In the genomic region with DNA sequence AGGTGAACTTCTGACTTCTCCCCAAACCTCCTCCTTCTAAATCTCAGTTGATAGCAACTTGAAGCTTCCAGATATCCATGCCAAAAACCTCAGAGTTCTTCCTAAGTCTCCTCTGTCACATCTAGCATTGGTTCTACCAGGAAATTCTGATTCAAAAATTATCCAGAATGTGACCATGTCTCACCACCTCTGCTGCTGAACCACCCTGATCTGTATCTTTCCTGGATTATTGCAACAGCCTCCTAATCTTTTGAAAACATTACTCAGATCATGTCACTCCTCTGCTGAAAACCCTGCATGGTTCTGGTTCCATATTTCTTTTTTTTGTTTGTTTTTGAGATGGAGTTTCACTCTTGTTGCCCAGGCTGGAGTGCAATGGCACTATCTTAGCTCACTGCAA, we compare ENCODE assay signal across 20 cellular contexts.
DNase-seq lines count a peak whose midpoint lies in the region; ATAC-seq, FAIRE-seq and TF ChIP-seq lines count a peak whose summit lies in the region.
"Had no signal": no experiment of that assay in that cellular context is flagged by ENCODE, and none has a peak within 500 bp of the region (broad histone marks: within the 10 kb centered on the region; RNA-seq: fewer than 3 reads in every experiment).

No MANE protein-coding gene starts in this region.

- CTCF ChIA-PET in activated CD4-positive, alpha-beta memory T cell treated with anti-CD3 and anti-CD28 coated beads for 36 hours (lab: Charles Lee), result interaction anchor here (0.7 to 2.1 kb wide), 3 partner anchors 98 to 475 kb away, joined by 3 to 5 read pairs (median 3); no protein-coding TSS in a partner anchor

- TF ChIP-seq CTCF in D721Med (IDR thresholded peaks at IDR 0.05; ENCODE audit: insufficient read depth, missing control alignments), result no peak

- peak overlapping the region; percentile 68 for H3K27ac ChIP-seq in epithelial cell of prostate
- H3K27ac ChIP-seq: foreskin keratinocyte, left ventricle myocardium inferior, ovary, sigmoid colon, tibial nerve had no signal

- peaks cover 48% of the 10 kb centered on the region for H3K4me1 Mint-ChIP-seq in stimulated activated naive CD8-positive, alpha-beta T cell treated with anti-CD3 and anti-CD28 coated beads, Interleukin-15, amount 100 ng/mL, for 72 hours
- H3K4me1 Mint-ChIP-seq in activated CD4-positive, alpha-beta memory T cell treated with anti-CD3 and anti-CD28 coated beads for 36 hours (ENCODE audit: low read depth), result peaks cover 61% of the 10 kb centered on the region

- POLR2A ChIA-PET in activated CD4-positive, alpha-beta memory T cell treated with anti-CD3 and anti-CD28 coated beads for 36 hours (lab: Charles Lee), result interaction anchor here (0.6 to 2.9 kb wide), 7 partner anchors 75 to 467 kb away, joined by 3 to 11 read pairs (median 5); no protein-coding TSS in a partner anchor

- intact Hi-C loops in activated CD4-positive, alpha-beta memory T cell treated with anti-CD3 and anti-CD28 coated beads for 36 hours (cut with micrococcal nuclease), result loop anchor here (1.0 to 10.0 kb wide), 9 partner anchors 66 to 600 kb away; partner anchors contain the start of genes EPSTI1 and VWA8
- intact Hi-C loops in cardiac septum (cut with DNase I), result no loop called here

- H3K4me3 Mint-ChIP-seq in stimulated activated naive CD8-positive, alpha-beta T cell treated with anti-CD3 and anti-CD28 coated beads, Interleukin-15, amount 100 ng/mL, for 72 hours, result no peak overlapping the region
- peak overlapping the region; percentile 11 for H3K4me3 Mint-ChIP-seq in activated CD4-positive, alpha-beta memory T cell treated with anti-CD3 and anti-CD28 coated beads for 36 hours
- H3K4me3 Mint-ChIP-seq: central memory CD8-positive, alpha-beta T cell had no signal

- H3K36me3 Mint-ChIP-seq in activated CD4-positive, alpha-beta memory T cell treated with anti-CD3 and anti-CD28 coated beads for 36 hours, result peaks cover 2% of the 10 kb centered on the region

- no peaks in the 10 kb centered on the region for H3K9me3 Mint-ChIP-seq in stimulated activated naive CD8-positive, alpha-beta T cell treated with anti-CD3 and anti-CD28 coated beads, Interleukin-15, amount 100 ng/mL, for 72 hours
- H3K9me3 Mint-ChIP-seq in activated CD4-positive, alpha-beta memory T cell treated with anti-CD3 and anti-CD28 coated beads for 36 hours, result no peaks in the 10 kb centered on the region
- H3K9me3 Mint-ChIP-seq: central memory CD8-positive, alpha-beta T cell had no signal

- peak overlapping the region in 1 of 2 donors; percentile 13 for H3K27ac Mint-ChIP-seq in stimulated activated naive CD8-positive, alpha-beta T cell treated with anti-CD3 and anti-CD28 coated beads, Interleukin-15, amount 100 ng/mL, for 72 hours
- H3K27ac Mint-ChIP-seq in activated CD4-positive, alpha-beta memory T cell treated with anti-CD3 and anti-CD28 coated beads for 36 hours, result peak overlapping the region; percentile 86

- H3K27me3 Mint-ChIP-seq in stimulated activated naive CD8-positive, alpha-beta T cell treated with anti-CD3 and anti-CD28 coated beads, Interleukin-15, amount 100 ng/mL, for 72 hours, result no peaks in the 10 kb centered on the region
- H3K27me3 Mint-ChIP-seq in activated CD4-positive, alpha-beta memory T cell treated with anti-CD3 and anti-CD28 coated beads for 36 hours, result no peaks in the 10 kb centered on the region
- H3K27me3 Mint-ChIP-seq: central memory CD8-positive, alpha-beta T cell had no signal

- peak; percentile 7 for ATAC-seq in stimulated activated naive CD8-positive, alpha-beta T cell treated with anti-CD3 and anti-CD28 coated beads, Interleukin-15, Interleukin-2, amounts not matched to agents 100 U/mL and 50 U/mL, for 24 hours
- ATAC-seq in stimulated activated naive CD8-positive, alpha-beta T cell treated with anti-CD3 and anti-CD28 coated beads, Interleukin-15, amount 100 ng/mL, for 72 hours, result no peak
- ATAC-seq: foreskin keratinocyte, HCT116 had no signal

- FAIRE-seq in D721Med (lab: Jason Lieb, UNC), result no peak

- no peak for DNase-seq in stimulated activated naive CD8-positive, alpha-beta T cell treated with anti-CD3 and anti-CD28 coated beads, Interleukin-15, Interleukin-2, amounts not matched to agents 100 U/mL and 50 U/mL, for 24 hours
- DNase-seq in stimulated activated naive CD8-positive, alpha-beta T cell treated with anti-CD3 and anti-CD28 coated beads, Interleukin-15, amount 100 ng/mL, for 72 hours, result no peak
- no peak for DNase-seq in activated CD4-positive, alpha-beta memory T cell treated with anti-CD3 and anti-CD28 coated beads for 36 hours
- DNase-seq in epithelial cell of prostate (ENCODE audit: low read depth, low spot score) (no peak), stromal cell of bone marrow (ENCODE audit: low read depth) (peak; percentile 19), D721Med (ENCODE audit: insufficient read length, low spot score) (no peak), NCI-H2227 treated with DMSO at 0.1 percent for 48 hours (lab: John Stamatoyannopoulos, UW) (no peak), cardiac septum (ENCODE audit: low spot score) (no peak)
- DNase-seq: activated naive CD4-positive, alpha-beta T cell treated with Interleukin-2 at 50 U/mL for 16 hours; effector memory CD4-positive, alpha-beta T cell; left ventricle myocardium inferior; NCI-H1694; NCI-H446 treated with DMSO at 0.1 percent for 48 hours; ovary; sigmoid colon; stimulated activated CD4-positive, alpha-beta T cell treated with anti-CD3 and anti-CD28 coated beads, Interleukin-4, amount 100 ng/mL, for 1 hour had no signal
